1 cellular context compared by ENCODE assay signal in genomic region chr6:148963738-148964137, GRCh38.
A peak's percentile ranks its signal among the peaks of the same experiment; 100 is the strongest.
TF ChIP-seq lines count a peak whose summit lies in the region.

No MANE protein-coding gene starts in this region.

TF ChIP-seq in GM23338, 12 proteins besides CTCF, POLR2A, EP300 and RAD21 (continued from another document):
- TF ChIP-seq REST (IDR thresholded peaks at IDR 0.05; ENCODE audit: unreplicated experiment) (no peak), NANOG (IDR thresholded peaks at IDR 0.05; ENCODE audit: borderline replicate concordance) (0 out of 2 replicates have a peak, but pooled peaks have one; percentile 37)
